Comparison of ENCODE assay signal across 9 cellular contexts in genomic region chr1:230681599-230681998, GRCh38. TPM values are rescaled to one million over a fixed set of nuclear protein-coding genes. Genes with fewer than 3 reads are reported as not detected.
DNase-seq lines count a peak whose midpoint lies in the region; ATAC-seq and TF ChIP-seq lines count a peak whose summit lies in the region.
"Had no signal": no experiment of that assay in that cellular context is flagged by ENCODE, and none has a peak within 500 bp of the region (broad histone marks: within the 10 kb centered on the region; RNA-seq: fewer than 3 reads in every experiment).

No MANE protein-coding gene starts in this region.

- no peaks in the 10 kb centered on the region for H3K9me3 Mint-ChIP-seq in CD8-positive, alpha-beta T cell

- no peak overlapping the region for H3K4me3 Mint-ChIP-seq in CD8-positive, alpha-beta T cell

- H3K27me3 ChIP-seq in adrenal gland (no peaks in the 10 kb centered on the region), lower lobe of right lung (ENCODE audit: low read depth) (no peaks in the 10 kb centered on the region)
- no peaks in the 10 kb centered on the region for H3K27me3 ChIP-seq in CD8-positive, alpha-beta T cell (ENCODE audit: insufficient read depth, low read length)

- 15 to 32% (median 17%) methylated on average over 2 of the region's 2 CpGs for WGBS in adrenal gland, 4 donors

- H3K4me1 Mint-ChIP-seq in CD8-positive, alpha-beta T cell (ENCODE audit: low read depth) = no peaks in the 10 kb centered on the region

- TF ChIP-seq CTCF in adrenal gland (IDR thresholded peaks at IDR 0.05) (no peak), lower lobe of right lung (IDR thresholded peaks at IDR 0.05) (no peak)
- no peak for TF ChIP-seq CTCF in CD8-positive, alpha-beta T cell (IDR thresholded peaks at IDR 0.05)

- peak overlapping the region in 4 of 5 donors; percentile 7 to 68 (median 39) for H3K27ac ChIP-seq in adrenal gland
- H3K27ac ChIP-seq in lower lobe of right lung = no peak overlapping the region
- H3K27ac ChIP-seq in CD8-positive, alpha-beta T cell (ENCODE audit: low read depth, low read length) = no peak overlapping the region

- peak in 1 of 2 donors; percentile 44 for TF ChIP-seq POLR2A in adrenal gland (IDR thresholded peaks at IDR 0.05)

- DNase-seq in DMS53 (lab: John Stamatoyannopoulos, UW) (peak; percentile 91), NCI-H128 (lab: John Stamatoyannopoulos, UW; ENCODE audit: unreplicated experiment) (peak; percentile 84), adrenal gland (peak; percentile 42 to 87 (median 82)), lower lobe of right lung (no peak)
- no peak for DNase-seq in CD8-positive, alpha-beta T cell

- peaks cover 0 to 3% (median 0%) of the 10 kb centered on the region in 3 donors for H3K9me3 ChIP-seq in adrenal gland (replicated peaks in 1 of 3)
- H3K9me3 ChIP-seq in lower lobe of right lung = no peaks in the 10 kb centered on the region
- no peaks in the 10 kb centered on the region for H3K9me3 ChIP-seq in CD8-positive, alpha-beta T cell (ENCODE audit: low read length)

- POLR2A ChIA-PET in CD8-positive, alpha-beta T cell (lab: Charles Lee) = no interaction called here

- no peak overlapping the region for H3K27ac Mint-ChIP-seq in CD8-positive, alpha-beta T cell

- peaks cover 16 to 28% of the 10 kb centered on the region in 2 donors for H3K4me1 ChIP-seq in adrenal gland (replicated peaks in 1 of 2)
- H3K4me1 ChIP-seq in lower lobe of right lung = peaks cover 8% of the 10 kb centered on the region
- no peaks in the 10 kb centered on the region for H3K4me1 ChIP-seq in CD8-positive, alpha-beta T cell (ENCODE audit: insufficient read depth, low read length)

- H3K4me3 ChIP-seq in adrenal gland (no peak overlapping the region), lower lobe of right lung (no peak overlapping the region)
- H3K4me3 ChIP-seq in CD8-positive, alpha-beta T cell (ENCODE audit: low read depth, low read length) = no peak overlapping the region

- H3K27me3 Mint-ChIP-seq in CD8-positive, alpha-beta T cell (ENCODE audit: low read depth) = no peaks in the 10 kb centered on the region

- H3K36me3 ChIP-seq in adrenal gland (replicated peaks in 1 of 2) = peaks cover 0 to 47% of the 10 kb centered on the region in 2 donors
- H3K36me3 ChIP-seq in lower lobe of right lung = peaks cover 95% of the 10 kb centered on the region
- H3K36me3 ChIP-seq in CD8-positive, alpha-beta T cell (ENCODE audit: insufficient read depth, low read length) = peaks cover 43% of the 10 kb centered on the region

- intact Hi-C loops in adrenal gland (cut with DNase I) = no loop called here
- intact Hi-C loops in lower lobe of right lung (cut with DNase I) = no loop called here
- intact Hi-C loops in CD8-positive, alpha-beta T cell (cut with DNase I, micrococcal nuclease) = no loop called here

- peak; percentile 53 to 69 for ATAC-seq in lower lobe of right lung
- no peak for ATAC-seq in CD8-positive, alpha-beta T cell
- no peak for ATAC-seq in HG03045 (IDR thresholded peaks at IDR 0.05; ENCODE audit: unreplicated experiment)
- no peak for ATAC-seq in GM21423 (IDR thresholded peaks at IDR 0.05; ENCODE audit: unreplicated experiment)
- ATAC-seq in HG03342 (IDR thresholded peaks at IDR 0.05; ENCODE audit: unreplicated experiment) = no peak

- peaks cover 89% of the 10 kb centered on the region for H3K36me3 Mint-ChIP-seq in CD8-positive, alpha-beta T cell

- CTCF ChIA-PET in CD8-positive, alpha-beta T cell (lab: Charles Lee) = no interaction called here

RNA-seq across cellular contexts. Expression of gene AGT, which starts 32.3 kb away (rescaled TPM):
- total RNA-seq in adrenal gland = 100 to 1,000 TPM in 1 of 8 donors, 10 to 100 TPM in 5, 1 to 10 TPM in 2; 6.5 to 103 (median 18.7) TPM
- polyA plus RNA-seq in adrenal gland = 10 to 100 TPM in 2 of 3 donors, 1 to 10 TPM in 1; 6.3 to 20.9 (median 13.0) TPM
- total RNA-seq in lower lobe of right lung = 0.86 TPM
- total RNA-seq in CD8-positive, alpha-beta T cell = not detected
- total RNA-seq: dermis microvascular lymphatic vessel endothelial cell had no signal

RNA-seq across cellular contexts. Expression of gene COG2, which starts 39.3 kb away (rescaled TPM):
- total RNA-seq in adrenal gland (10 to 100 TPM; 36.3 to 80.1 (median 50.6) TPM), lower lobe of right lung (23.1 TPM)
- polyA plus RNA-seq in adrenal gland = 10 to 100 TPM; 12.0 to 57.8 (median 16.3) TPM
- total RNA-seq in CD8-positive, alpha-beta T cell = 10 to 100 TPM; 20.1 to 25.7 TPM

Comparison
In these comparisons a context has a peak if more than half of its experiments do, and no peak if none do; other contexts are left out.
1. DNase-seq: peak in DMS53 (single experiment), NCI-H128 (single experiment) and adrenal gland (7 of 7); none in lower lobe of right lung (single experiment) and CD8-positive, alpha-beta T cell (0 of 7).
2. H3K27ac ChIP-seq: peak in adrenal gland (4 of 5); none in lower lobe of right lung (single experiment) and CD8-positive, alpha-beta T cell (single experiment).
3. ATAC-seq: peak in lower lobe of right lung (2 of 2); none in CD8-positive, alpha-beta T cell (single experiment), HG03045 (single experiment), GM21423 (single experiment) and HG03342 (single experiment).